Comparison of ENCODE assay signal across 16 cellular contexts in the genomic region with DNA sequence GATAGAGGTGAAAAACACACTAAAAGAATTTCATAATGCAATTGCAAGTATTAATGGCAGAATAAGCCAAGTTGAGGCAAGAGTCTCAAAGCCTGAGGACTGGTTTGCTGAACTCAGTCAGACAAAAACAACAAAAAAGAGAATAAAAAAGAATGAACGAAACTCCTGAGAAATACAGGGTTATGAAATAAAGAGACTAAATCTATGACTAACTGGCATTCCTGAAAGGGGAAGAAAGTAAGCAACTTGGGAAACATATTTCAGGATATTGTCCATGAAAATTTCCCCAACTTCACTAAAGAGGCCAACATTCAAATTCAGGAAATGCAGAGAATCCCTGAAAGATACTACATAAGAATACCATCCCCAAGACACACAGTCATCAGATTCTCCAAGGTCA.
"Had no signal": no experiment of that assay in that cellular context is flagged by ENCODE, and none has a peak within 500 bp of the region (broad histone marks: within the 10 kb centered on the region; RNA-seq: fewer than 3 reads in every experiment).

No MANE protein-coding gene starts in this region.

- H3K36me3 ChIP-seq: esophagus squamous epithelium, lower lobe of right lung, right atrium auricular region, tibial nerve, WERI-Rb-1 had no signal

- H3K4me3 ChIP-seq: dorsolateral prefrontal cortex, esophagus squamous epithelium, lower lobe of right lung, right atrium auricular region, tibial nerve had no signal

- ATAC-seq: activated CD4-positive, alpha-beta T cell treated with anti-CD3 and anti-CD28 coated beads for 36 hours; naive thymus-derived CD4-positive, alpha-beta T cell; stimulated activated memory B cell treated with anti-CD40 and anti-IgM and Interleukin-4, amounts not matched to agents 10 μg/mL and 1 μg/mL and 100 μg/mL, for 72 hours had no signal

- H3K27me3 ChIP-seq: dorsolateral prefrontal cortex, esophagus squamous epithelium, right atrium auricular region, tibial nerve had no signal

- H3K9me3 Mint-ChIP-seq: activated CD4-positive, alpha-beta memory T cell treated with anti-CD3 and anti-CD28 coated beads, Interleukin-2, amount 10 ng/mL, durations not matched to agents 7 days and 5 days; central memory CD8-positive, alpha-beta T cell; naive thymus-derived CD4-positive, alpha-beta T cell; stimulated activated memory B cell treated with anti-CD40 and anti-IgM and Interleukin-4, amounts not matched to agents 10 μg/mL and 1 μg/mL and 100 μg/mL, for 72 hours had no signal

- H3K4me3 Mint-ChIP-seq: activated CD4-positive, alpha-beta memory T cell treated with anti-CD3 and anti-CD28 coated beads, Interleukin-2, amount 10 ng/mL, durations not matched to agents 7 days and 5 days; activated CD4-positive, alpha-beta T cell treated with anti-CD3 and anti-CD28 coated beads for 36 hours; central memory CD8-positive, alpha-beta T cell; naive thymus-derived CD4-positive, alpha-beta T cell; stimulated activated memory B cell treated with anti-CD40 and anti-IgM and Interleukin-4, amounts not matched to agents 10 μg/mL and 1 μg/mL and 100 μg/mL, for 72 hours had no signal

- H3K36me3 Mint-ChIP-seq: naive thymus-derived CD4-positive, alpha-beta T cell; stimulated activated memory B cell treated with anti-CD40 and anti-IgM and Interleukin-4, amounts not matched to agents 10 μg/mL and 1 μg/mL and 100 μg/mL, for 72 hours had no signal

- DNase-seq: activated CD4-positive, alpha-beta memory T cell treated with anti-CD3 and anti-CD28 coated beads, Interleukin-2, amount 10 ng/mL, durations not matched to agents 7 days and 5 days; activated CD4-positive, alpha-beta T cell treated with anti-CD3 and anti-CD28 coated beads for 36 hours; activated CD8-positive, alpha-beta memory T cell treated with anti-CD3 and anti-CD28 coated beads, Interleukin-2, amount 50 U/mL, for 48 hours; dorsolateral prefrontal cortex; esophagus squamous epithelium; hippocampal formation; kidney glomerular epithelial cell; naive thymus-derived CD4-positive, alpha-beta T cell; SK-N-SH; T-helper 1 cell; WERI-Rb-1 had no signal

- H3K27me3 Mint-ChIP-seq: activated CD4-positive, alpha-beta memory T cell treated with anti-CD3 and anti-CD28 coated beads, Interleukin-2, amount 10 ng/mL, durations not matched to agents 7 days and 5 days; activated CD4-positive, alpha-beta T cell treated with anti-CD3 and anti-CD28 coated beads for 36 hours; central memory CD8-positive, alpha-beta T cell; naive thymus-derived CD4-positive, alpha-beta T cell; stimulated activated memory B cell treated with anti-CD40 and anti-IgM and Interleukin-4, amounts not matched to agents 10 μg/mL and 1 μg/mL and 100 μg/mL, for 72 hours had no signal

- H3K9me2 ChIP-seq: SK-N-SH had no signal

- H3K4me2 ChIP-seq: SK-N-SH had no signal

- H3K27ac ChIP-seq: dorsolateral prefrontal cortex, esophagus squamous epithelium, lower lobe of right lung, right atrium auricular region, tibial nerve, WERI-Rb-1 had no signal

- H3K4me1 ChIP-seq: lower lobe of right lung had no signal

- H3K27ac Mint-ChIP-seq: activated CD4-positive, alpha-beta memory T cell treated with anti-CD3 and anti-CD28 coated beads, Interleukin-2, amount 10 ng/mL, durations not matched to agents 7 days and 5 days; activated CD4-positive, alpha-beta T cell treated with anti-CD3 and anti-CD28 coated beads for 36 hours; naive thymus-derived CD4-positive, alpha-beta T cell; stimulated activated memory B cell treated with anti-CD40 and anti-IgM and Interleukin-4, amounts not matched to agents 10 μg/mL and 1 μg/mL and 100 μg/mL, for 72 hours had no signal

- H3K9me3 ChIP-seq: esophagus squamous epithelium, lower lobe of right lung, right atrium auricular region, SK-N-SH, tibial nerve had no signal
